ENCODE assay signal across 21 cellular contexts in the genomic region with DNA sequence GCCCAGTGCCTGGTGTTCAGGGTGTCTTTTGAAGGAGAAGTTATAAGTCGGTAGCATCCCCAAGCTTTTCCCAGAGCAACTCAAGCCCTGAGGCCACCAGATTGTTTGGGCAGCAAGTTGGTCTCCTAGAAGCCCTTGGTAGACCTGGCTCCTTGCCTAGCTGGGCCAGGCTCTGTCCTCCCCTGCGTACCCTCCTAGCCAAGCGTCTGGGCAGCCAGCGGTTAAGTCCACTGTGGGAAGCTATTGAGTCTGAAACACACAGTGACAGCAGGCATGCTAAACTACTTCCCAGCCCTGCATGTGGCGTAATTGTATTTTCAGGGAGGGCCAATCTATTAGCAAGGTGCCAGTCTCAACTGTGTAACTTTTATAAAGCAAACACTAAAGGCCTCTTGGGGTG.
A peak's percentile ranks its signal among the peaks of the same experiment; 100 is the strongest.
DNase-seq lines count a peak whose midpoint lies in the region; ATAC-seq and TF ChIP-seq lines count a peak whose summit lies in the region.
"Had no signal": no experiment of that assay in that cellular context is flagged by ENCODE, and none has a peak within 500 bp of the region (broad histone marks: within the 10 kb centered on the region; RNA-seq: fewer than 3 reads in every experiment).

No MANE protein-coding gene starts in this region.

- ATAC-seq in HG03354 (IDR thresholded peaks at IDR 0.05; ENCODE audit: poor library complexity, severe bottlenecking, unreplicated experiment) (no peak), HG02885 (IDR thresholded peaks at IDR 0.05; ENCODE audit: poor library complexity, unreplicated experiment) (no peak)
- ATAC-seq: A549 had no signal

- H3K36me3 Mint-ChIP-seq in nephron progenitor cell (ENCODE audit: low read depth), result no peaks in the 10 kb centered on the region

- in situ Hi-C loops in G401 (cut with HindIII; ENCODE audit: low sequenced_read_pairs), result no loop called here

- H3K27me3 Mint-ChIP-seq in nephron progenitor cell (ENCODE audit: low read depth, poor library complexity), result peaks cover 19% of the 10 kb centered on the region
- H3K27me3 Mint-ChIP-seq: B cell had no signal

- DNase-seq in G401 (ENCODE audit: low spot score), result peak; percentile 69
- DNase-seq in NCI-H2227 (lab: John Stamatoyannopoulos, UW; ENCODE audit: unreplicated experiment), result peak; percentile 74
- DNase-seq in cerebellar cortex (ENCODE audit: low spot score), result peak; percentile 62
- DNase-seq in nephron progenitor cell, result no peak
- DNase-seq in mucosa of gallbladder (ENCODE audit: low spot score), result no peak
- DNase-seq: Calu3, DMS79 treated with DMSO at 0.1 percent for 48 hours, KBM-7, MV-4-11, NCI-H1105, NCI-H1436 treated with DMSO at 0.1 percent for 48 hours, NCI-H2029, NCI-H345, NCI-H524, Peyer's patch, SJCRH30, T-helper 2 cell had no signal

- TF ChIP-seq CTCF in nephron progenitor cell (IDR thresholded peaks at IDR 0.05), result no peak

- no peak overlapping the region for H3K4me3 Mint-ChIP-seq in nephron progenitor cell
- H3K4me3 Mint-ChIP-seq: B cell had no signal

- peak overlapping the region; percentile 64 for H3K27ac Mint-ChIP-seq in nephron progenitor cell
- H3K27ac Mint-ChIP-seq: B cell had no signal

- H3K4me1 Mint-ChIP-seq in nephron progenitor cell, result no peaks in the 10 kb centered on the region
- H3K4me1 Mint-ChIP-seq: B cell had no signal

- H3K9me3 Mint-ChIP-seq in nephron progenitor cell, result no peaks in the 10 kb centered on the region

Comparison
In these comparisons a context has a peak if more than half of its experiments do, and no peak if none do; other contexts are left out.
1. DNase-seq: peak in G401 (single experiment), NCI-H2227 (single experiment) and cerebellar cortex (single experiment); none in nephron progenitor cell (single experiment) and mucosa of gallbladder (single experiment).